ENCODE assay signal across 19 cellular contexts in the genomic region with DNA sequence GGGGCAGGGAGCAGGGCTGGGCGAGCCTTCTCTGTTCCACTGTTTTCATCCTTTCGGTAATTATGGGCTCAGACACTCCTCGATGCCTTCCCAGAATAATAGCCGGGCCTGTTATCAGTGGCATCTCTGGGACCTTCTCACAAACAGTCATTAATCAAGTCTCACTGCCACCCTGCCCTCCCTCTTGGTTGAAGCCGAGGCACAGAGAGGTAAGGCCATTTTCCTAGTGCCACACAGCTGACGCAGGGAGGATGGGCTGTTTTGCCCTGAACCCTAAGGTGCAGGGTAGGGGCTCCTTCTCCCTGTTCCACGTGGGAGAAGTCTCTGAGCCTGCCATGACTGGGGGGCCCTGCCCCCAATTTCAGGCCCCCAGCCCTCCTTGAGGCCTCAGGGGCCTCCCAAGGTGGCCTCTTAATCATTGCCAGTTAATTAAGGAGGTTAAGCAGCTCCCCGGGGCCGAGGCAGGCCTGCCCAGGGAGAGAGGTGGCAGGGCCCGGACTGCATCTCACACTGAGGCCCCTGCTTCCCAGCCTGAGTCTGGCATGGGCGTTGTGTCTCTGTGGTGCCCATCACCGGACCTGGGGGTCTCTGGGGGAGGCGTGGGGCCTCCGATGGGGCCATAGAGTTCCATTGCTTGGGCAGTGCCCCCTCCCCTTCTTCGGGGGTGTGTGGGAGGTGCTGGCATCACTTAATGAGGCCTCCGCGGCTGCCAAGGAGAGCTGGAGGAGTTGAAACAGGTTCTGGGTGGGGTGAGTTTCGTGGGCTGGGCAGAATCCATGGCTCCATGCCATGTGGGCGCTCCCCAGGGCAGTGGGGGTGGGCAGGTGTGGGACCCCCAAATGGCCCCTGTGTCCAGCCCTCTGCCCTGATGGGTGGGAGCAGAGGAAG. TPM values are rescaled to one million over a fixed set of nuclear protein-coding genes. Genes with fewer than 3 reads are reported as not detected.
DNase-seq lines count a peak whose midpoint lies in the region; ATAC-seq, FAIRE-seq and TF ChIP-seq lines count a peak whose summit lies in the region.
"Had no signal": no experiment of that assay in that cellular context is flagged by ENCODE, and none has a peak within 500 bp of the region (broad histone marks: within the 10 kb centered on the region; RNA-seq: fewer than 3 reads in every experiment).

No MANE protein-coding gene starts in this region.

- no peak overlapping the region for H3K27ac Mint-ChIP-seq in T-cell
- H3K27ac Mint-ChIP-seq: CD4-positive, alpha-beta memory T cell had no signal

- no peaks in the 10 kb centered on the region for H3K27me3 ChIP-seq in SK-N-SH (ENCODE audit: insufficient read depth)
- H3K27me3 ChIP-seq in HepG2 (ENCODE audit: control insufficient read depth in 1 of 2, insufficient read depth in 2 of 2, low read length in 2 of 2), result peaks cover 12 to 62% of the 10 kb centered on the region in 2 experiments; a peak in 4 of 5 replicates
- H3K27me3 ChIP-seq in suprapubic skin, result no peaks in the 10 kb centered on the region
- H3K27me3 ChIP-seq: SJSA1 had no signal

- TF ChIP-seq POLR2A in HepG2 (IDR thresholded peaks at IDR 0.05; ENCODE audit: insufficient read depth in 1 of 2, low read depth in 2 of 2, low read length in 2 of 2) (no peak), suprapubic skin (IDR thresholded peaks at IDR 0.05) (no peak)

- H3K9ac ChIP-seq in SK-N-SH, result no peak overlapping the region
- no peak overlapping the region for H3K9ac ChIP-seq in HepG2 (ENCODE audit: insufficient read depth, low read depth, low read length)
- H3K9ac ChIP-seq: GM23248 had no signal

- WGBS in SK-N-SH (ENCODE audit: low lambda C conversion rate), result 63% methylated on average over 13 of the region's 19 CpGs
- 24% methylated on average over 17 of the region's 19 CpGs for WGBS in HepG2 (ENCODE audit: low lambda C conversion rate)
- WGBS in suprapubic skin, result 76% methylated on average over 5 of the region's 19 CpGs

- H3K79me2 ChIP-seq in SK-N-SH (ENCODE audit: insufficient read depth) (no peaks in the 10 kb centered on the region), HepG2 (ENCODE audit: insufficient read depth, low read length) (no peaks in the 10 kb centered on the region)

- no peak for TF ChIP-seq EP300 in SK-N-SH (IDR thresholded peaks at IDR 0.05; ENCODE audit: borderline replicate concordance in 1 of 2, low read depth in 1 of 2, low read length in 1 of 2)
- no peak for TF ChIP-seq EP300 in HepG2 (IDR thresholded peaks at IDR 0.05; ENCODE audit: low read depth in 2 of 2, low read length in 2 of 2)
- TF ChIP-seq EP300 in HepG2 (CRISPR knock-in tag; IDR thresholded peaks at IDR 0.05; ENCODE audit: borderline replicate concordance), result no peak
- no peak for TF ChIP-seq EP300 in suprapubic skin (IDR thresholded peaks at IDR 0.05)

- H4K20me1 ChIP-seq in SK-N-SH (ENCODE audit: insufficient read depth) (no peaks in the 10 kb centered on the region), HepG2 (ENCODE audit: insufficient read depth, low read length) (no peaks in the 10 kb centered on the region)

- TF ChIP-seq RAD21 in SK-N-SH (IDR thresholded peaks at IDR 0.05; ENCODE audit: low read length) (no peak), HepG2 (CRISPR knock-in tag; IDR thresholded peaks at IDR 0.05) (no peak)

- no peaks in the 10 kb centered on the region for H3F3A ChIP-seq in SK-N-SH (replicated peaks; ENCODE audit: insufficient read depth)

- no peak overlapping the region for H3K4me3 Mint-ChIP-seq in T-cell
- H3K4me3 Mint-ChIP-seq: CD4-positive, alpha-beta memory T cell; IgD-negative memory B cell had no signal

- H2AFZ ChIP-seq in SK-N-SH (ENCODE audit: low read depth) (no peak overlapping the region), HepG2 (ENCODE audit: low read length) (no peak overlapping the region)
- H2AFZ ChIP-seq: GM23248 had no signal

- H3K27ac ChIP-seq in SK-N-SH (ENCODE audit: low read depth in 2 of 2, low read length in 1 of 2), result no peak overlapping the region
- peak overlapping the region; percentile 43 for H3K27ac ChIP-seq in RWPE1
- H3K27ac ChIP-seq in HepG2 (ENCODE audit: extremely low read length, insufficient read depth, low read length), result no peak overlapping the region
- peak overlapping the region; percentile 81 for H3K27ac ChIP-seq in suprapubic skin
- H3K27ac ChIP-seq: 22Rv1, GM23248, SJSA1 had no signal

- CTCF ChIA-PET in SK-N-SH (lab: Yijun Ruan, JAX), result interaction anchor here (1.2 kb wide), 1 partner anchor 34 kb away, joined by 3 read pairs; no protein-coding TSS in a partner anchor
- CTCF ChIA-PET in RWPE1 (lab: Yijun Ruan, JAX), result interaction anchor here (0.6 to 1.1 kb wide), 5 partner anchors 10 to 1781 kb away, joined by 3 to 5 read pairs (median 3); no protein-coding TSS in a partner anchor
- CTCF ChIA-PET in HepG2 (lab: Yijun Ruan, JAX; ENCODE audit: low intra/inter-chr PET ratio, low total read pairs), result no interaction called here
- CTCF ChIA-PET in T-cell (lab: Charles Lee), result interaction anchor here (0.6 to 0.7 kb wide), 2 partner anchors 254 to 483 kb away, joined by 3 to 7 read pairs; no protein-coding TSS in a partner anchor

- H3K4me2 ChIP-seq in SK-N-SH (no peak overlapping the region), HepG2 (ENCODE audit: low read depth, low read length) (no peak overlapping the region)

- TF ChIP-seq CTCF in SK-N-SH (IDR thresholded peaks at IDR 0.05), result no peak
- TF ChIP-seq CTCF in RWPE1 (conservative IDR thresholded peaks at IDR 0.05; ENCODE audit: low read depth), result no peak
- no peak for TF ChIP-seq CTCF in HepG2 (CRISPR knock-in tag; IDR thresholded peaks at IDR 0.05)
- TF ChIP-seq CTCF in suprapubic skin (IDR thresholded peaks at IDR 0.05), result no peak

- intact Hi-C loops in HepG2 (cut with micrococcal nuclease; ENCODE audit: unreplicated experiment), result no loop called here

- no peaks in the 10 kb centered on the region for H3K27me3 Mint-ChIP-seq in T-cell
- H3K27me3 Mint-ChIP-seq: CD4-positive, alpha-beta memory T cell had no signal

- H3K4me3 ChIP-seq in SK-N-SH (ENCODE audit: low read depth in 2 of 2, low read length in 1 of 2), result no peak overlapping the region
- H3K4me3 ChIP-seq in HepG2 (replicated peaks in 1 of 3; ENCODE audit: insufficient read depth in 1 of 3, low read depth in 2 of 3, low read length in 3 of 3), result no peak overlapping the region
- H3K4me3 ChIP-seq in suprapubic skin, result no peak overlapping the region
- H3K4me3 ChIP-seq: GM23248, SJSA1 had no signal

- POLR2A ChIA-PET in SK-N-SH (lab: Yijun Ruan, JAX) (no interaction called here), RWPE1 (lab: Yijun Ruan, JAX; ENCODE audit: low non-redundant PET) (no interaction called here), HepG2 (lab: Yijun Ruan, JAX) (interaction anchor here (1.2 to 1.4 kb wide), 2 partner anchors 10 to 88 kb away, joined by 3 to 4 read pairs; no protein-coding TSS in a partner anchor), T-cell (lab: Charles Lee) (interaction anchor here in 1 of 2 donors (0.7 kb wide), 1 partner anchor 480 kb away, joined by 10 read pairs; no protein-coding TSS in a partner anchor)

- ATAC-seq in SK-N-SH treated with all-trans-retinoic acid at 6 μM for 48 hours (no peak), HepG2 (0 out of 3 replicates have a peak, but pooled peaks have one; percentile 7), HG02852 (IDR thresholded peaks at IDR 0.05; ENCODE audit: unreplicated experiment) (no peak), HG02798 (IDR thresholded peaks at IDR 0.05; ENCODE audit: poor library complexity, unreplicated experiment) (no peak), T-cell (replicated peaks in 1 of 4) (no peak)
- ATAC-seq: HCT116 had no signal

- no peaks in the 10 kb centered on the region for H3K4me1 ChIP-seq in SK-N-SH (ENCODE audit: control insufficient read depth in 1 of 2, insufficient read depth in 2 of 2, low read depth in 1 of 2, low read length in 1 of 2)
- H3K4me1 ChIP-seq in HepG2 (ENCODE audit: insufficient read depth, low read length), result peaks cover 35% of the 10 kb centered on the region
- peaks cover 17% of the 10 kb centered on the region for H3K4me1 ChIP-seq in suprapubic skin

- H3K4me1 Mint-ChIP-seq in T-cell, result no peaks in the 10 kb centered on the region
- H3K4me1 Mint-ChIP-seq: IgD-negative memory B cell had no signal

- BruUV-seq in HepG2 (replicated peaks; lab: Mats Ljungman, UMichigan), result no TSS peak

- DNase-seq in SK-N-SH (no peak), RWPE1 (ENCODE audit: low spot score) (no peak), HepG2 (ENCODE audit: low spot score) (no peak), suprapubic skin (ENCODE audit: low spot score in 2 of 2) (no peak), T-cell (no peak)
- DNase-seq: CD4-positive, alpha-beta memory T cell; DMS79 treated with DMSO at 0.1 percent for 48 hours; GM23248; NCI-H187; NCI-H226; NCI-H69; RPMI8226 had no signal

- no peaks in the 10 kb centered on the region for H3K9me3 Mint-ChIP-seq in T-cell
- H3K9me3 Mint-ChIP-seq: CD4-positive, alpha-beta memory T cell; IgD-negative memory B cell had no signal

- no peaks in the 10 kb centered on the region for H3K36me3 Mint-ChIP-seq in T-cell
- H3K36me3 Mint-ChIP-seq: CD4-positive, alpha-beta memory T cell had no signal

- in situ Hi-C loops in HepG2 (cut with HindIII; ENCODE audit: extremely low pct_ligation_motif_present, low pct_unique_long_range_greater_than_20kb), result no loop called here

- no peaks in the 10 kb centered on the region for H3K36me3 ChIP-seq in SK-N-SH (replicated peaks in 1 of 2; ENCODE audit: control insufficient read depth in 1 of 2, insufficient read depth in 2 of 2, low read length in 1 of 2)
- no peaks in the 10 kb centered on the region for H3K36me3 ChIP-seq in HepG2 (replicated peaks in 1 of 2; ENCODE audit: control insufficient read depth in 1 of 2, insufficient read depth in 2 of 2, low read length in 2 of 2)
- no peaks in the 10 kb centered on the region for H3K36me3 ChIP-seq in suprapubic skin
- H3K36me3 ChIP-seq: SJSA1 had no signal

- H3K9me3 ChIP-seq in SK-N-SH (no peaks in the 10 kb centered on the region), HepG2 (ENCODE audit: low read length) (no peaks in the 10 kb centered on the region), suprapubic skin (no peaks in the 10 kb centered on the region)
- H3K9me3 ChIP-seq: SJSA1 had no signal

- no peaks in the 10 kb centered on the region for H3K9me2 ChIP-seq in SK-N-SH

- no peak for FAIRE-seq in HepG2 (lab: Jason Lieb, UNC)

RNA-seq across cellular contexts. Expression of a gene that starts 42.9 kb away (rescaled TPM):
- polyA plus RNA-seq in SK-N-SH (2012; rRNA removed) (13.2 and 14.7 TPM in 2 replicates), HepG2 (2011; rRNA removed) (28.2 and 43.0 TPM in 2 replicates)
- 9.5 and 11.1 TPM in 2 replicates for polyA plus RNA-seq in SK-N-SH (2012; cell fraction: cytosol; rRNA removed)
- 28.3 and 31.7 TPM in 2 replicates for polyA plus RNA-seq in SK-N-SH (2012; cell fraction: nucleus; rRNA removed)
- total RNA-seq in HepG2 (2016; rRNA removed; fragmentation: Illumina TruSeq; extraction: Trizol) (12.1 and 18.5 TPM in 2 replicates), suprapubic skin (10 to 100 TPM; 43.2 to 83.9 (median 69.2) TPM), T-cell (10 to 100 TPM; 25.8 to 53.8 (median 48.0) TPM)
- total RNA-seq in HepG2 (2016; cell fraction: cytosol; rRNA removed; fragmentation: Illumina TruSeq; extraction: Trizol; ENCODE audit: low read depth), result 9.1 and 9.9 TPM in 2 replicates
- total RNA-seq in HepG2 (2016; cell fraction: insoluble cytoplasmic fraction; rRNA removed; fragmentation: Illumina TruSeq; extraction: Trizol), result 11.0 and 17.4 TPM in 2 replicates
- total RNA-seq in HepG2 (2016; cell fraction: membrane; rRNA removed; fragmentation: Illumina TruSeq; extraction: Trizol), result 19.9 and 21.0 TPM in 2 replicates
- 8.1 and 9.8 TPM in 2 replicates for total RNA-seq in HepG2 (2016; cell fraction: nucleus; rRNA removed; fragmentation: Illumina TruSeq; extraction: Trizol)
- 31.3 and 41.1 TPM in 2 replicates for polyA plus RNA-seq in HepG2 (2011; cell fraction: cytosol; rRNA removed)
- 47.8 and 49.8 TPM in 2 replicates for polyA plus RNA-seq in HepG2 (2011; cell fraction: nucleus; rRNA removed)
- 33.9 and 49.4 TPM in 2 replicates for polyA plus RNA-seq in HepG2 (2012)
- polyA plus RNA-seq in HepG2 (2016; cell fraction: cytosol; fragmentation: Illumina TruSeq; extraction: Trizol; ENCODE audit: low read depth), result 8.7 and 9.3 TPM in 2 replicates
- polyA plus RNA-seq in HepG2 (2016; cell fraction: insoluble cytoplasmic fraction; fragmentation: Illumina TruSeq; extraction: Trizol; ENCODE audit: low read depth), result 24.7 and 26.6 TPM in 2 replicates
- 16.8 and 19.0 TPM in 2 replicates for polyA plus RNA-seq in HepG2 (2016; cell fraction: membrane; fragmentation: Illumina TruSeq; extraction: Trizol; ENCODE audit: low read depth)
- 21.1 and 24.6 TPM in 2 replicates for polyA plus RNA-seq in HepG2 (2016; cell fraction: nucleus; fragmentation: Illumina TruSeq; extraction: Trizol; ENCODE audit: insufficient read depth, low read depth)
- 12.1 and 28.5 TPM in 2 replicates for polyA minus RNA-seq in HepG2 (2011; rRNA and poly(A)+ RNA removed; ENCODE audit: low replicate concordance)
- polyA minus RNA-seq in HepG2 (2011; cell fraction: cytosol; rRNA and poly(A)+ RNA removed), result 56.9 and 63.6 TPM in 2 replicates
- polyA minus RNA-seq in HepG2 (2011; cell fraction: nucleus; rRNA and poly(A)+ RNA removed), result 21.4 and 26.7 TPM in 2 replicates

Comparison
In these comparisons a context has a peak if more than half of its experiments do, and no peak if none do; other contexts are left out.
1. H3K27ac ChIP-seq: peak in RWPE1 (single experiment) and suprapubic skin (single experiment); none in SK-N-SH (0 of 2) and HepG2 (single experiment).